3 cellular contexts compared by ENCODE assay signal in the genomic region with DNA sequence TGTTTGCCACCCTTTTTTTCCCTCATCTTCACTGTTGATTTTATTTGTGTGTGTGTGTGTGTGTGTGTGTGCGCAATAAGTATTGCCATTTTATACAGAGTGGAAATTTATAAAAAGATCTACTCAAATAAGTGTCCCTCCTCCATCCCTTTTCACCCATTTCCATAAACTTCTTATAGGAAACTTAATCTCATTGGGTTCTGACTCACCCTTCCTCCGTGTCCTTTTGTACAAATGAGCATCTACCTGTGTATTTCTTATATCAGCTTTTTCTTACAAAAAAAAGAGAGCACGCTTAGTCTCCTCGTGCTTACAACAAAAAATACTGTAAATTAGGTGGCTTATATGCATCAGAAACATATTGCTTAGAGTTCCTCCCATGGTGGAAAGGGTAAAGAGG.
"Had no signal": no experiment of that assay in that cellular context is flagged by ENCODE, and none has a peak within 500 bp of the region (broad histone marks: within the 10 kb centered on the region; RNA-seq: fewer than 3 reads in every experiment).

No MANE protein-coding gene starts in this region.

- ATAC-seq: GM12878 had no signal

- H3K4me3 ChIP-seq: GM12878 had no signal

- DNase-seq: GDM1, GF-D8 had no signal
